ENCODE assay signal across 1 cellular context in genomic region chr2:3605013-3605961, GRCh38.
TF ChIP-seq lines count a peak whose summit lies in the region.

No MANE protein-coding gene starts in this region.

TF ChIP-seq in GM23338, 12 proteins besides CTCF, POLR2A, EP300 and RAD21 (continued from another document):
- TF ChIP-seq, protein P1, sequence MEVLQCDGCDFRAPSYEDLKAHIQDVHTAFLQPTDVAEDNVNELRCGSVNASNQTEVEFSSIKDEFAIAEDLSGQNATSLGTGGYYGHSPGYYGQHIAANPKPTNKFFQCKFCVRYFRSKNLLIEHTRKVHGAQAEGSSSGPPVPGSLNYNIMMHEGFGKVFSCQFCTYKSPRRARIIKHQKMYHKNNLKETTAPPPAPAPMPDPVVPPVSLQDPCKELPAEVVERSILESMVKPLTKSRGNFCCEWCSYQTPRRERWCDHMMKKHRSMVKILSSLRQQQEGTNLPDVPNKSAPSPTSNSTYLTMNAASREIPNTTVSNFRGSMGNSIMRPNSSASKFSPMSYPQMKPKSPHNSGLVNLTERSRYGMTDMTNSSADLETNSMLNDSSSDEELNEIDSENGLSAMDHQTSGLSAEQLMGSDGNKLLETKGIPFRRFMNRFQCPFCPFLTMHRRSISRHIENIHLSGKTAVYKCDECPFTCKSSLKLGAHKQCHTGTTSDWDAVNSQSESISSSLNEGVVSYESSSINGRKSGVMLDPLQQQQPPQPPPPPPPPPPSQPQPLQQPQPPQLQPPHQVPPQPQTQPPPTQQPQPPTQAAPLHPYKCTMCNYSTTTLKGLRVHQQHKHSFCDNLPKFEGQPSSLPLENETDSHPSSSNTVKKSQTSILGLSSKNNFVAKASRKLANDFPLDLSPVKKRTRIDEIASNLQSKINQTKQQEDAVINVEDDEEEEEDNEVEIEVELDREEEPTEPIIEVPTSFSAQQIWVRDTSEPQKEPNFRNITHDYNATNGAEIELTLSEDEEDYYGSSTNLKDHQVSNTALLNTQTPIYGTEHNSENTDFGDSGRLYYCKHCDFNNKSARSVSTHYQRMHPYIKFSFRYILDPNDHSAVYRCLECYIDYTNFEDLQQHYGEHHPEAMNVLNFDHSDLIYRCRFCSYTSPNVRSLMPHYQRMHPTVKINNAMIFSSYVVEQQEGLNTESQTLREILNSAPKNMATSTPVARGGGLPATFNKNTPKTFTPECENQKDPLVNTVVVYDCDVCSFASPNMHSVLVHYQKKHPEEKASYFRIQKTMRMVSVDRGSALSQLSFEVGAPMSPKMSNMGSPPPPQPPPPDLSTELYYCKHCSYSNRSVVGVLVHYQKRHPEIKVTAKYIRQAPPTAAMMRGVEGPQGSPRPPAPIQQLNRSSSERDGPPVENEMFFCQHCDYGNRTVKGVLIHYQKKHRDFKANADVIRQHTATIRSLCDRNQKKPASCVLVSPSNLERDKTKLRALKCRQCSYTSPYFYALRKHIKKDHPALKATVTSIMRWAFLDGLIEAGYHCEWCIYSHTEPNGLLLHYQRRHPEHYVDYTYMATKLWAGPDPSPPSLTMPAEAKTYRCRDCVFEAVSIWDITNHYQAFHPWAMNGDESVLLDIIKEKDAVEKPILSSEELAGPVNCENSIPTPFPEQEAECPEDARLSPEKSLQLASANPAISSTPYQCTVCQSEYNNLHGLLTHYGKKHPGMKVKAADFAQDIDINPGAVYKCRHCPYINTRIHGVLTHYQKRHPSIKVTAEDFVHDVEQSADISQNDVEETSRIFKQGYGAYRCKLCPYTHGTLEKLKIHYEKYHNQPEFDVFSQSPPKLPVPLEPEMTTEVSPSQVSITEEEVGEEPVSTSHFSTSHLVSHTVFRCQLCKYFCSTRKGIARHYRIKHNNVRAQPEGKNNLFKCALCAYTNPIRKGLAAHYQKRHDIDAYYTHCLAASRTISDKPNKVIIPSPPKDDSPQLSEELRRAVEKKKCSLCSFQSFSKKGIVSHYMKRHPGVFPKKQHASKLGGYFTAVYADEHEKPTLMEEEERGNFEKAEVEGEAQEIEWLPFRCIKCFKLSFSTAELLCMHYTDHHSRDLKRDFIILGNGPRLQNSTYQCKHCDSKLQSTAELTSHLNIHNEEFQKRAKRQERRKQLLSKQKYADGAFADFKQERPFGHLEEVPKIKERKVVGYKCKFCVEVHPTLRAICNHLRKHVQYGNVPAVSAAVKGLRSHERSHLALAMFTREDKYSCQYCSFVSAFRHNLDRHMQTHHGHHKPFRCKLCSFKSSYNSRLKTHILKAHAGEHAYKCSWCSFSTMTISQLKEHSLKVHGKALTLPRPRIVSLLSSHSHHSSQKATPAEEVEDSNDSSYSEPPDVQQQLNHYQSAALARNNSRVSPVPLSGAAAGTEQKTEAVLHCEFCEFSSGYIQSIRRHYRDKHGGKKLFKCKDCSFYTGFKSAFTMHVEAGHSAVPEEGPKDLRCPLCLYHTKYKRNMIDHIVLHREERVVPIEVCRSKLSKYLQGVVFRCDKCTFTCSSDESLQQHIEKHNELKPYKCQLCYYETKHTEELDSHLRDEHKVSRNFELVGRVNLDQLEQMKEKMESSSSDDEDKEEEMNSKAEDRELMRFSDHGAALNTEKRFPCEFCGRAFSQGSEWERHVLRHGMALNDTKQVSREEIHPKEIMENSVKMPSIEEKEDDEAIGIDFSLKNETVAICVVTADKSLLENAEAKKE (CRISPR knock-in tag; IDR thresholded peaks at IDR 0.05) = no peak
- TF ChIP-seq CREB1 (CRISPR knock-in tag; IDR thresholded peaks at IDR 0.05; ENCODE audit: low read depth) = no peak
- TF ChIP-seq, protein P2, sequence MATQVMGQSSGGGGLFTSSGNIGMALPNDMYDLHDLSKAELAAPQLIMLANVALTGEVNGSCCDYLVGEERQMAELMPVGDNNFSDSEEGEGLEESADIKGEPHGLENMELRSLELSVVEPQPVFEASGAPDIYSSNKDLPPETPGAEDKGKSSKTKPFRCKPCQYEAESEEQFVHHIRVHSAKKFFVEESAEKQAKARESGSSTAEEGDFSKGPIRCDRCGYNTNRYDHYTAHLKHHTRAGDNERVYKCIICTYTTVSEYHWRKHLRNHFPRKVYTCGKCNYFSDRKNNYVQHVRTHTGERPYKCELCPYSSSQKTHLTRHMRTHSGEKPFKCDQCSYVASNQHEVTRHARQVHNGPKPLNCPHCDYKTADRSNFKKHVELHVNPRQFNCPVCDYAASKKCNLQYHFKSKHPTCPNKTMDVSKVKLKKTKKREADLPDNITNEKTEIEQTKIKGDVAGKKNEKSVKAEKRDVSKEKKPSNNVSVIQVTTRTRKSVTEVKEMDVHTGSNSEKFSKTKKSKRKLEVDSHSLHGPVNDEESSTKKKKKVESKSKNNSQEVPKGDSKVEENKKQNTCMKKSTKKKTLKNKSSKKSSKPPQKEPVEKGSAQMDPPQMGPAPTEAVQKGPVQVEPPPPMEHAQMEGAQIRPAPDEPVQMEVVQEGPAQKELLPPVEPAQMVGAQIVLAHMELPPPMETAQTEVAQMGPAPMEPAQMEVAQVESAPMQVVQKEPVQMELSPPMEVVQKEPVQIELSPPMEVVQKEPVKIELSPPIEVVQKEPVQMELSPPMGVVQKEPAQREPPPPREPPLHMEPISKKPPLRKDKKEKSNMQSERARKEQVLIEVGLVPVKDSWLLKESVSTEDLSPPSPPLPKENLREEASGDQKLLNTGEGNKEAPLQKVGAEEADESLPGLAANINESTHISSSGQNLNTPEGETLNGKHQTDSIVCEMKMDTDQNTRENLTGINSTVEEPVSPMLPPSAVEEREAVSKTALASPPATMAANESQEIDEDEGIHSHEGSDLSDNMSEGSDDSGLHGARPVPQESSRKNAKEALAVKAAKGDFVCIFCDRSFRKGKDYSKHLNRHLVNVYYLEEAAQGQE (IDR thresholded peaks at IDR 0.05; ENCODE audit: unreplicated experiment) = no peak
- no peak for TF ChIP-seq JUNB (IDR thresholded peaks at IDR 0.05; ENCODE audit: unreplicated experiment)
- no peak for TF ChIP-seq EZH2 (IDR thresholded peaks at IDR 0.05; ENCODE audit: low read depth, unreplicated experiment)
